Comparison of ENCODE assay signal across 8 cellular contexts in the genomic region with DNA sequence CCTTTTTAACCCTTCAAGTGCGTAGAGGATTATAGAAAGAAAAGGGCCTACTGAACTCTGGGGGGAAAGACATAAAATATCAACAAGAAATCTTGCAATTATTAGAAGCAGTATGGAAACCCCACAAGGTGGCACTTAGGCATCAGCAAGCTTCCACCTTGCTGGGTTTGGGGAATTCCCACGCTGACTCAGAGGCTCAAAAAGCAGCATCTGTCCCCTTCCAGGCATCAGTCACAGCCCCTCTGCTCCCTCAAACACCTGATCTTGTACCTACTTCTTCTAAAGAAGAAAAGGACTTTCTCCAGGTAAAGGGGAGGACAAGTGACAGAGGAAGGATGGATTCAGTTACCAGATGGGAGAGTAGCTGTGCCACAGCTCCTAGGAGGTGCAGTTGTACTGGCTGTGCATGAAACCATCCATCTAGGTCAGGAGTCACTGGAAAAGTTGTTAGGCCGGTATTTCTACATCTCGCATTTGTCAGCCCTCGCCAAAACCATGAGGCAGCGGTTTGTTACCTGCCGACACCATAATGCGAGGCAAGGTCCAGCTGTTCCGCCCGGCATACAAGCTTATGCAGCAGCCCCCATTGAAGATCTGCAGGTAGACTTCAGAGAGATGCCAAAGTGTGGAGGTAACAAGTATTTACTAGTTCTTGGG. TPM values are rescaled to one million over a fixed set of nuclear protein-coding genes. Genes with fewer than 3 reads are reported as not detected.
A peak's percentile ranks its signal among the peaks of the same experiment; 100 is the strongest.
DNase-seq lines count a peak whose midpoint lies in the region; ATAC-seq, FAIRE-seq and TF ChIP-seq lines count a peak whose summit lies in the region.
"Not testable (repeated sequence)": the region's sequence is repeated elsewhere in the genome, so short reads cannot be mapped to it uniquely, and the experiment has no call there.

No MANE protein-coding gene starts in this region.

- 0 out of 2 replicates have a peak, but pooled peaks have one; percentile 18 for TF ChIP-seq CTCF in GM12874 (IDR thresholded peaks at IDR 0.05; ENCODE audit: insufficient read depth, low read depth, low read length)
- TF ChIP-seq CTCF in pancreas (IDR thresholded peaks at IDR 0.05); transverse colon (IDR thresholded peaks at IDR 0.05): not testable (repeated sequence)

- H3K27ac Mint-ChIP-seq in T-helper 17 cell; activated naive CD8-positive, alpha-beta T cell treated with anti-CD3 and anti-CD28 coated beads, Interleukin-2, amount 50 U/mL, for 24 hours: not testable (repeated sequence)

- not testable (repeated sequence) for H3K4me3 ChIP-seq in pancreas, transverse colon

- in situ Hi-C loops in transverse colon (cut with MboI; ENCODE audit: low pct_ligation_motif_present in 1 of 4, low pct_unique_long_range_greater_than_20kb in 1 of 4, low sequenced_read_pairs in 3 of 4) = not testable (repeated sequence)

- H3K27me3 ChIP-seq in pancreas, transverse colon: not testable (repeated sequence)

- H3K4me1 Mint-ChIP-seq in T-helper 17 cell; activated naive CD8-positive, alpha-beta T cell treated with anti-CD3 and anti-CD28 coated beads, Interleukin-2, amount 50 U/mL, for 24 hours: not testable (repeated sequence)

- WGBS in pancreas, 2 donors = 28 to 33% methylated on average over 10 of the region's 10 CpGs
- 45 to 70% methylated on average over 1 to 10 of the region's 10 CpGs for WGBS in transverse colon (ENCODE audit: low coverage in 1 of 2), 2 donors

- H3K27me3 Mint-ChIP-seq in T-helper 17 cell; activated naive CD8-positive, alpha-beta T cell treated with anti-CD3 and anti-CD28 coated beads, Interleukin-2, amount 50 U/mL, for 24 hours: not testable (repeated sequence)

- H3K9me3 Mint-ChIP-seq in activated naive CD8-positive, alpha-beta T cell treated with anti-CD3 and anti-CD28 coated beads, Interleukin-2, amount 50 U/mL, for 24 hours = not testable (repeated sequence)

- peak overlapping the region in 1 of 4 donors; percentile 61 for H3K27ac ChIP-seq in pancreas
- H3K27ac ChIP-seq in transverse colon = not testable (repeated sequence)

- intact Hi-C loops in pancreas (cut with DNase I); transverse colon (cut with DNase I; ENCODE audit: low total_unique reads): not testable (repeated sequence)

- not testable (repeated sequence) for TF ChIP-seq POLR2A in transverse colon (IDR thresholded peaks at IDR 0.05)

- TF ChIP-seq EP300 in transverse colon (IDR thresholded peaks at IDR 0.05; ENCODE audit: low read depth) = not testable (repeated sequence)

- not testable (repeated sequence) for DNase-seq in T-helper 17 cell
- peak; percentile 46 for DNase-seq in activated CD8-positive, alpha-beta memory T cell treated with anti-CD3 and anti-CD28 coated beads, Interleukin-2, amount 50 U/mL, for 4 hours
- peak; percentile 63 for DNase-seq in activated naive CD8-positive, alpha-beta T cell treated with anti-CD3 and anti-CD28 coated beads, Interleukin-2, amount 50 U/mL, for 24 hours
- DNase-seq in pancreas = peak in 4 of 6 donors; percentile 50 to 75 (median 65)
- DNase-seq in stimulated activated CD4-positive, alpha-beta T cell treated with anti-CD3 and anti-CD28 coated beads, TNF-alpha, amount 100 ng/mL, for 24 hours (ENCODE audit: low read depth in 3 of 3) = peak; percentile 40 to 61 (median 56)
- DNase-seq in transverse colon = peak; percentile 44

- not testable (repeated sequence) for FAIRE-seq in pancreas (lab: Jason Lieb, UNC)

- H3K36me3 ChIP-seq in pancreas, transverse colon: not testable (repeated sequence)

- ATAC-seq in HG03432 (IDR thresholded peaks at IDR 0.05; ENCODE audit: unreplicated experiment) = peak; percentile 65
- peak; percentile 61 for ATAC-seq in T-helper 17 cell
- ATAC-seq in activated naive CD8-positive, alpha-beta T cell treated with anti-CD3 and anti-CD28 coated beads, Interleukin-2, amount 50 U/mL, for 24 hours = peak; percentile 84
- peak; percentile 35 to 80 (median 61) for ATAC-seq in pancreas

- H3K4me1 ChIP-seq in pancreas, transverse colon: not testable (repeated sequence)

- H3K36me3 Mint-ChIP-seq in T-helper 17 cell (ENCODE audit: low read depth); activated naive CD8-positive, alpha-beta T cell treated with anti-CD3 and anti-CD28 coated beads, Interleukin-2, amount 50 U/mL, for 24 hours (ENCODE audit: low read depth): not testable (repeated sequence)

- not testable (repeated sequence) for H3K9me3 ChIP-seq in T-helper 17 cell (ENCODE audit: control insufficient read depth, low read length, poor library complexity, severe bottlenecking); pancreas; transverse colon

- H3K4me3 Mint-ChIP-seq in T-helper 17 cell; activated naive CD8-positive, alpha-beta T cell treated with anti-CD3 and anti-CD28 coated beads, Interleukin-2, amount 50 U/mL, for 24 hours: not testable (repeated sequence)

RNA-seq across cellular contexts. Expression of a gene that starts 18.6 kb away (rescaled TPM):
- 100 to 1,000 TPM in 1 of 2 donors, 10 to 100 TPM in 1; 75.0 to 102 TPM for total RNA-seq in T-helper 17 cell
- total RNA-seq in pancreas = 10 to 100 TPM; 38.9 to 83.2 (median 54.4) TPM
- 100 to 1,000 TPM; 136 to 138 TPM for polyA plus RNA-seq in pancreas
- 100 to 1,000 TPM in 1 of 4 donors, 10 to 100 TPM in 3; 58.0 to 125 (median 67.6) TPM for total RNA-seq in transverse colon

RNA-seq across cellular contexts. Expression of a gene that starts 55.2 kb away (rescaled TPM):
- total RNA-seq in T-helper 17 cell (10 to 100 TPM; 30.0 to 31.3 TPM), pancreas (10 to 100 TPM; 37.5 to 46.2 (median 43.7) TPM), transverse colon (10 to 100 TPM; 14.6 to 34.5 (median 30.5) TPM)
- 10 to 100 TPM; 19.0 to 24.9 TPM for polyA plus RNA-seq in pancreas
